ENCODE assay signal across 29 cellular contexts in genomic region chr11:84290647-84291046, GRCh38.
DNase-seq lines count a peak whose midpoint lies in the region; ATAC-seq and TF ChIP-seq lines count a peak whose summit lies in the region.
"Had no signal": no experiment of that assay in that cellular context is flagged by ENCODE, and none has a peak within 500 bp of the region (broad histone marks: within the 10 kb centered on the region; RNA-seq: fewer than 3 reads in every experiment).

No MANE protein-coding gene starts in this region.

- in situ Hi-C loops in astrocyte of the cerebellum (cut with HindIII; ENCODE audit: low sequenced_read_pairs), result no loop called here

- POLR2A ChIA-PET in GM10248 (lab: Yijun Ruan, JAX), result no interaction called here
- POLR2A ChIA-PET in CD8-positive, alpha-beta T cell (lab: Charles Lee), result no interaction called here

- no peaks in the 10 kb centered on the region for H3K9me3 ChIP-seq in CD8-positive, alpha-beta T cell (ENCODE audit: low read length)
- H3K9me3 ChIP-seq in T-helper 17 cell (ENCODE audit: control insufficient read depth, low read length, poor library complexity, severe bottlenecking), result no peaks in the 10 kb centered on the region
- H3K9me3 ChIP-seq: BE2C, Caco-2, gastroesophageal sphincter, SJSA1, thyroid gland had no signal

- no peaks in the 10 kb centered on the region for H3K4me1 ChIP-seq in CD8-positive, alpha-beta T cell (ENCODE audit: insufficient read depth, low read length)
- H3K4me1 ChIP-seq: Caco-2, thyroid gland had no signal

- H3K4me1 Mint-ChIP-seq in CD8-positive, alpha-beta T cell (ENCODE audit: low read depth), result no peaks in the 10 kb centered on the region
- no peaks in the 10 kb centered on the region for H3K4me1 Mint-ChIP-seq in T-helper 17 cell
- H3K4me1 Mint-ChIP-seq: stimulated activated effector memory CD8-positive, alpha-beta T cell treated with anti-CD3 and anti-CD28 coated beads, Interleukin-12 subunit alpha, Interleukin-12 subunit beta, amount 100 ng/mL, for 72 hours had no signal

- TF ChIP-seq CTCF in astrocyte of the cerebellum (IDR thresholded peaks at IDR 0.05; ENCODE audit: low read depth, low read length, missing control alignments) (no peak), GM10248 (IDR thresholded peaks at IDR 0.05; ENCODE audit: control extremely low read depth, extremely low read depth, low read depth, missing control alignments) (no peak)
- no peak for TF ChIP-seq CTCF in CD8-positive, alpha-beta T cell (IDR thresholded peaks at IDR 0.05)

- no peaks in the 10 kb centered on the region for H3K36me3 ChIP-seq in CD8-positive, alpha-beta T cell (ENCODE audit: insufficient read depth, low read length)
- H3K36me3 ChIP-seq: BE2C, gastroesophageal sphincter, SJSA1, thyroid gland had no signal

- no peak overlapping the region for H3K27ac Mint-ChIP-seq in CD8-positive, alpha-beta T cell
- H3K27ac Mint-ChIP-seq in T-helper 17 cell, result no peak overlapping the region
- H3K27ac Mint-ChIP-seq: progenitor cell of endocrine pancreas; stimulated activated effector memory CD8-positive, alpha-beta T cell treated with anti-CD3 and anti-CD28 coated beads, Interleukin-12 subunit alpha, Interleukin-12 subunit beta, amount 100 ng/mL, for 72 hours had no signal

- no peak for ATAC-seq in CD8-positive, alpha-beta T cell
- ATAC-seq in T-helper 17 cell, result no peak
- ATAC-seq: gastroesophageal sphincter; stimulated activated effector memory CD8-positive, alpha-beta T cell treated with anti-CD3 and anti-CD28 coated beads, Interleukin-12 subunit alpha, Interleukin-12 subunit beta, amount 100 ng/mL, for 72 hours had no signal

- intact Hi-C loops in CD8-positive, alpha-beta T cell (cut with DNase I, micrococcal nuclease), result no loop called here

- H3K4me3 Mint-ChIP-seq in CD8-positive, alpha-beta T cell, result no peak overlapping the region
- H3K4me3 Mint-ChIP-seq in T-helper 17 cell, result no peak overlapping the region
- H3K4me3 Mint-ChIP-seq: stimulated activated effector memory CD8-positive, alpha-beta T cell treated with anti-CD3 and anti-CD28 coated beads, Interleukin-12 subunit alpha, Interleukin-12 subunit beta, amount 100 ng/mL, for 72 hours had no signal

- no peaks in the 10 kb centered on the region for H3K36me3 Mint-ChIP-seq in CD8-positive, alpha-beta T cell
- H3K36me3 Mint-ChIP-seq in T-helper 17 cell (ENCODE audit: low read depth), result no peaks in the 10 kb centered on the region
- H3K36me3 Mint-ChIP-seq: stimulated activated effector memory CD8-positive, alpha-beta T cell treated with anti-CD3 and anti-CD28 coated beads, Interleukin-12 subunit alpha, Interleukin-12 subunit beta, amount 100 ng/mL, for 72 hours had no signal

- DNase-seq in HT1080 (ENCODE audit: low read depth) (peak; percentile 18), astrocyte of the cerebellum (ENCODE audit: low read depth) (peak; percentile 11), iris pigment epithelial cell (ENCODE audit: low read depth) (peak; percentile 64), NCI-H446 treated with DMSO at 0.1 percent for 48 hours (lab: John Stamatoyannopoulos, UW) (no peak), GM10248 (ENCODE audit: extremely low spot score) (no peak), T-helper 17 cell (no peak)
- DNase-seq in CD8-positive, alpha-beta T cell, result no peak
- DNase-seq: activated CD8-positive, alpha-beta memory T cell treated with anti-CD3 and anti-CD28 coated beads, Interleukin-2, amount 50 U/mL, for 48 hours; activated gamma-delta T cell treated with Interleukin-2 at 50 U/mL for 16 hours; amniotic stem cell; BE2C; Caco-2; central memory CD4-positive, alpha-beta T cell; DMS79 treated with DMSO at 0.1 percent for 48 hours; hypothalamus; islet precursor cell; NCI-H1417 treated with DMSO at 0.1 percent for 48 hours; NCI-H2107; NCI-H510A; NK-92 treated with Interleukin-12 subunit alpha and Interleukin-12 subunit beta, amount 100 ng/mL, for 24 hours; stimulated activated CD4-positive, alpha-beta T cell treated with anti-CD3 and anti-CD28 coated beads, Interleukin-2, amount 100 ng/mL, for 24 hours; T-helper 2 cell; thyroid gland had no signal

- CTCF ChIA-PET in GM10248 (lab: Yijun Ruan, JAX), result interaction anchor here (1.6 to 3.9 kb wide), 2 partner anchors 13 to 49 kb away, joined by 3 to 12 read pairs; no protein-coding TSS in a partner anchor
- CTCF ChIA-PET in CD8-positive, alpha-beta T cell (lab: Charles Lee), result no interaction called here

- peaks cover 10% of the 10 kb centered on the region for H3K9me3 Mint-ChIP-seq in CD8-positive, alpha-beta T cell

- H3K27me3 Mint-ChIP-seq in CD8-positive, alpha-beta T cell (ENCODE audit: low read depth), result no peaks in the 10 kb centered on the region
- no peaks in the 10 kb centered on the region for H3K27me3 Mint-ChIP-seq in T-helper 17 cell
- H3K27me3 Mint-ChIP-seq: progenitor cell of endocrine pancreas had no signal

- H3K27me3 ChIP-seq in CD8-positive, alpha-beta T cell (ENCODE audit: insufficient read depth, low read length), result no peaks in the 10 kb centered on the region
- H3K27me3 ChIP-seq: BE2C, gastroesophageal sphincter, SJSA1, thyroid gland had no signal

- H3K4me3 ChIP-seq in astrocyte of the cerebellum (ENCODE audit: low read depth, low read length), result no peak overlapping the region
- no peak overlapping the region for H3K4me3 ChIP-seq in CD8-positive, alpha-beta T cell (ENCODE audit: low read depth, low read length)
- H3K4me3 ChIP-seq: gastroesophageal sphincter, SJSA1, skin epidermis, thyroid gland had no signal

- no peak overlapping the region for H3K27ac ChIP-seq in CD8-positive, alpha-beta T cell (ENCODE audit: low read depth, low read length)
- H3K27ac ChIP-seq: epithelial cell of prostate, SJSA1, skin epidermis, thyroid gland had no signal

Comparison
In these comparisons a context has a peak if more than half of its experiments do, and no peak if none do; other contexts are left out.
1. DNase-seq: peak in HT1080 (single experiment), astrocyte of the cerebellum (single experiment) and iris pigment epithelial cell (single experiment); none in NCI-H446 treated with DMSO at 0.1 percent for 48 hours (single experiment), GM10248 (single experiment), CD8-positive, alpha-beta T cell (0 of 7) and T-helper 17 cell (0 of 3).